ENCODE assay signal across 22 cellular contexts in the genomic region with DNA sequence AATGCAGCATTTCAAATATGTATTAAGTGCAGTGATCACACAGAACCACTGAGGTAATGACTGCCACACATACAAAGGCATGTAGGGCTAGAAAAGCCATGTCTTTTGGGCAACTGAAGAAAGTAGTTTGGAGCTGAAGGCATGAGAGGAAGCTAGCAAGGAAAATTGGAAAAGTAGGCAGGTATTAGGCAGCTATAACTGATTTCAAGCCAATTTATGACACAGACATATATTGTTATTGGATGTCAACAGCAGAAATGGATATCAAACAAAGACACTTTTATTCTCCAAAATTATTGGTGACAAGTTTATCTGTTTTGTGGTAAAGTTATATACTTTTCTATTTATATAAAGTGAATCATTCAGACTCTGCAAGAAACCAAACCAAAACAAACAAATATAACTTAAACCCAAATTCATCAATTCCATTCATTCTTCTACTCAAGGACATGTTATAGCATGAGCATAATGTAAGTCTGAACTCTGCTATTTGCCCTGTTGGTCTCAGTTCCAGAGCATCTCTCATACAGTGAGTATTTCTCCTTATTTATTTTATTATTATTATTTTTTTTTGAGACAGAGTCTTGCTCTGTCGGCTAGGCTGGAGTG.
"Had no signal": no experiment of that assay in that cellular context is flagged by ENCODE, and none has a peak within 500 bp of the region (broad histone marks: within the 10 kb centered on the region; RNA-seq: fewer than 3 reads in every experiment).

No MANE protein-coding gene starts in this region.

- H3K4me3 Mint-ChIP-seq: activated naive CD8-positive, alpha-beta T cell; activated T-helper 1 cell treated with anti-CD3 and anti-CD28 coated beads, Interleukin-12 subunit alpha, Interleukin-12 subunit beta, Interleukin-2, Interleukin-4 antibody, amounts not matched to agents 30 ng/mL and 10 ng/mL and 1 ng/mL, durations not matched to agents 14 hours and 24 hours and 36 hours; brain; dendritic cell treated with granulocyte-macrophage colony-stimulating factor and Interleukin-4, amounts not matched to agents 40 ng/mL and 50 ng/mL, for 4 days; nephron progenitor cell had no signal

- H3K27ac Mint-ChIP-seq: activated naive CD8-positive, alpha-beta T cell; activated T-helper 1 cell treated with anti-CD3 and anti-CD28 coated beads, Interleukin-12 subunit alpha, Interleukin-12 subunit beta, Interleukin-2, Interleukin-4 antibody, amounts not matched to agents 30 ng/mL and 10 ng/mL and 1 ng/mL, durations not matched to agents 14 hours and 24 hours and 36 hours; brain; dendritic cell treated with granulocyte-macrophage colony-stimulating factor and Interleukin-4, amounts not matched to agents 40 ng/mL and 50 ng/mL, for 4 days; nephron progenitor cell; progenitor cell of endocrine pancreas had no signal

- H3K4me1 Mint-ChIP-seq: nephron progenitor cell had no signal

- H3K4me3 ChIP-seq: esophagus squamous epithelium, lower lobe of right lung, tibial artery had no signal

- DNase-seq: activated CD4-positive, alpha-beta T cell treated with anti-CD3 and anti-CD28 coated beads, Interleukin-2, amount 50 U/mL, for 4 hours; activated gamma-delta T cell treated with Interleukin-2 at 50 U/mL for 16 hours; amygdala; cerebellar nuclear complex; effector memory CD4-positive, alpha-beta T cell; esophagus squamous epithelium; foreskin keratinocyte; hypothalamus; lower lobe of right lung; nephron progenitor cell; nucleus accumbens; stimulated activated naive CD8-positive, alpha-beta T cell treated with anti-CD3 and anti-CD28 coated beads, Interleukin-15, Interleukin-2, amounts not matched to agents 100 U/mL and 50 U/mL, for 24 hours; substantia nigra; SW 1271; tibial artery had no signal

- H3K27me3 ChIP-seq: esophagus squamous epithelium, foreskin keratinocyte, tibial artery had no signal

- H3K9me3 ChIP-seq: esophagus squamous epithelium, lower lobe of right lung, tibial artery had no signal

- H3K9me3 Mint-ChIP-seq: activated T-helper 1 cell treated with anti-CD3 and anti-CD28 coated beads, Interleukin-12 subunit alpha, Interleukin-12 subunit beta, Interleukin-2, Interleukin-4 antibody, amounts not matched to agents 30 ng/mL and 10 ng/mL and 1 ng/mL, durations not matched to agents 14 hours and 24 hours and 36 hours; dendritic cell treated with granulocyte-macrophage colony-stimulating factor and Interleukin-4, amounts not matched to agents 40 ng/mL and 50 ng/mL, for 4 days; nephron progenitor cell had no signal

- H3K27ac ChIP-seq: esophagus squamous epithelium, foreskin keratinocyte, lower lobe of right lung had no signal

- ATAC-seq: foreskin keratinocyte; lower lobe of right lung; stimulated activated naive CD8-positive, alpha-beta T cell treated with anti-CD3 and anti-CD28 coated beads, Interleukin-15, Interleukin-2, amounts not matched to agents 100 U/mL and 50 U/mL, for 24 hours had no signal

- H3K27me3 Mint-ChIP-seq: activated naive CD8-positive, alpha-beta T cell; dendritic cell treated with granulocyte-macrophage colony-stimulating factor and Interleukin-4, amounts not matched to agents 40 ng/mL and 50 ng/mL, for 4 days; progenitor cell of endocrine pancreas had no signal

- H3K36me3 Mint-ChIP-seq: activated naive CD8-positive, alpha-beta T cell; brain had no signal

- H3K4me1 ChIP-seq: esophagus squamous epithelium, foreskin keratinocyte, lower lobe of right lung had no signal

- H3K36me3 ChIP-seq: esophagus squamous epithelium, lower lobe of right lung, tibial artery had no signal

- FAIRE-seq: keratinocyte, urothelium cell line had no signal
